Comparison of ENCODE assay signal across 24 cellular contexts in the genomic region with DNA sequence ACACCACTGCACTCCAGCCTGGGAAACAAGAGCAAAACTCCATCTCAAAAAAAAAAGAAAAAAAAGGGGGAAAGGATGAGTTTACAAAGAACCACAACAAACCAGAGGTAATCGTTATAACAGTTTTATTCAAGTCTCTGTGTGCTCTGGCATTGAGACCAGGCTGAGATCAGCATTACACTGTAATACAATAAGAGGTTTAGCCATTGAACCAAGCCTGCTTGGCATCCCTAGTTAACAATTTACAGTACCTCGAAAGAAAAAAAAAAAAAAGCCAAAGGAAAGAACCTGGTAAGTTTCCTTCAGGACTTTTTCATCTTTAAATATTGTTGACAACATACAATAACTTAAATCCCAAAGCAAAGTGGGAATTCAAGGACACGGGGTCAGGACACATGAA.
DNase-seq lines count a peak whose midpoint lies in the region; ATAC-seq lines count a peak whose summit lies in the region.
"Had no signal": no experiment of that assay in that cellular context is flagged by ENCODE, and none has a peak within 500 bp of the region (broad histone marks: within the 10 kb centered on the region; RNA-seq: fewer than 3 reads in every experiment).

No MANE protein-coding gene starts in this region.

- peak overlapping the region; percentile 77 for H3K27ac ChIP-seq in epithelial cell of prostate
- H3K27ac ChIP-seq: BLaER1 treated with 17β-estradiol and CSF1 and Interleukin-3, amounts not matched to agents 10 nM and 100 nM had no signal

- DNase-seq in ACHN (peak; percentile 42), epithelial cell of prostate (ENCODE audit: low read depth, low spot score) (no peak), left colon (no peak), C1 segment of cervical spinal cord (lab: John Stamatoyannopoulos, UW) (no peak), Kasumi-1 (lab: John Stamatoyannopoulos, UW) (no peak), HT-29 (ENCODE audit: low spot score) (no peak)
- DNase-seq in stimulated activated effector memory CD8-positive, alpha-beta T cell treated with anti-CD3 and anti-CD28 coated beads, Interleukin-12 subunit alpha, Interleukin-12 subunit beta, amount 100 ng/mL, for 72 hours (ENCODE audit: low spot score in 2 of 2): no peak
- DNase-seq: AML-193; Caco-2; CD4-positive, alpha-beta memory T cell; DMS79 treated with DMSO at 0.1 percent for 48 hours; GF-D8; HCEC 1CT; MV-4-11; NCI-H1105; NCI-H1436 treated with DMSO at 0.1 percent for 48 hours; NCI-H1930; NCI-H446; NCI-H524 treated with DMSO at 0.1 percent for 48 hours; NCI-H774; RPMI8226; SHP77 had no signal

- H3K9me3 Mint-ChIP-seq in stimulated activated effector memory CD8-positive, alpha-beta T cell treated with anti-CD3 and anti-CD28 coated beads, Interleukin-12 subunit alpha, Interleukin-12 subunit beta, amount 100 ng/mL, for 72 hours: no peaks in the 10 kb centered on the region
- H3K9me3 Mint-ChIP-seq: CD4-positive, alpha-beta memory T cell had no signal

- in situ Hi-C loops in ACHN (cut with HindIII; ENCODE audit: low pct_ligation_motif_present, low pct_unique_long_range_greater_than_20kb, low sequenced_read_pairs): no loop called here

- no peaks in the 10 kb centered on the region for H3K36me3 Mint-ChIP-seq in stimulated activated effector memory CD8-positive, alpha-beta T cell treated with anti-CD3 and anti-CD28 coated beads, Interleukin-12 subunit alpha, Interleukin-12 subunit beta, amount 100 ng/mL, for 72 hours
- H3K36me3 Mint-ChIP-seq: CD4-positive, alpha-beta memory T cell had no signal

- ATAC-seq in left colon: peak; percentile 30
- no peak for ATAC-seq in stimulated activated effector memory CD8-positive, alpha-beta T cell treated with anti-CD3 and anti-CD28 coated beads, Interleukin-12 subunit alpha, Interleukin-12 subunit beta, amount 100 ng/mL, for 72 hours
- ATAC-seq: K562 had no signal

- no peak overlapping the region for H3K4me3 Mint-ChIP-seq in stimulated activated effector memory CD8-positive, alpha-beta T cell treated with anti-CD3 and anti-CD28 coated beads, Interleukin-12 subunit alpha, Interleukin-12 subunit beta, amount 100 ng/mL, for 72 hours
- H3K4me3 Mint-ChIP-seq: CD4-positive, alpha-beta memory T cell had no signal

- H3K4me1 Mint-ChIP-seq in stimulated activated effector memory CD8-positive, alpha-beta T cell treated with anti-CD3 and anti-CD28 coated beads, Interleukin-12 subunit alpha, Interleukin-12 subunit beta, amount 100 ng/mL, for 72 hours: no peaks in the 10 kb centered on the region
- H3K4me1 Mint-ChIP-seq: CD4-positive, alpha-beta memory T cell had no signal

- intact Hi-C loops in left colon (cut with DNase I, micrococcal nuclease): no loop called here

- H3K27ac Mint-ChIP-seq in stimulated activated effector memory CD8-positive, alpha-beta T cell treated with anti-CD3 and anti-CD28 coated beads, Interleukin-12 subunit alpha, Interleukin-12 subunit beta, amount 100 ng/mL, for 72 hours: peak overlapping the region; percentile 40
